8 cellular contexts compared by ENCODE assay signal in the genomic region with DNA sequence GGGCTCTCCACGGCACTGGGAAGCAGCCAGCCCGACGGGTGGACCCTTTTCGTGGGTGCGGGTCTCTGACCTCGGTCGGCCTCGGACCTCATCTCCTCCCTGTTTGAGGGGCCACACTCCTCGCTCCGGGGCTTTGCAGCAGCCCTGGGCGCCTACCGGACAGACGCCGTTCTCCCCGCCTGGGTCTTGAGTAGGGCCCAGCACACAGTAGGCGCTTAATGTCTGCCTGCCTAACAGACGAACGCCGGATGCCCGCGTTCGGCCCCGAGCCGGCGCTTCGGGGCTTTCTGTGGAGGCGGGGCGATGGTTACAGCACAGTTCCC. TPM values are rescaled to one million over a fixed set of nuclear protein-coding genes. Genes with fewer than 3 reads are reported as not detected.
DNase-seq lines count a peak whose midpoint lies in the region; ATAC-seq and TF ChIP-seq lines count a peak whose summit lies in the region.

No MANE protein-coding gene starts in this region.

- H3K4me3 Mint-ChIP-seq in activated CD8-positive, alpha-beta T cell treated with anti-CD3 and anti-CD28 coated beads, Interleukin-2, amount 10 ng/mL, durations not matched to agents 7 days and 5 days, result peak overlapping the region; percentile 93

- no peaks in the 10 kb centered on the region for H3K27me3 ChIP-seq in HAP-1 (ENCODE audit: low read depth)
- no peaks in the 10 kb centered on the region for H3K27me3 ChIP-seq in stomach smooth muscle (ENCODE audit: control insufficient read depth in 1 of 2, insufficient read depth in 2 of 2, low read length in 2 of 2)

- peak; percentile 21 for ATAC-seq in activated CD8-positive, alpha-beta T cell treated with anti-CD3 and anti-CD28 coated beads, Interleukin-2, amount 10 ng/mL, durations not matched to agents 7 days and 5 days
- ATAC-seq in HG03460 (IDR thresholded peaks at IDR 0.05; ENCODE audit: unreplicated experiment) (no peak), GM18861 (IDR thresholded peaks at IDR 0.05; ENCODE audit: unreplicated experiment) (no peak)

- H3K9ac ChIP-seq in stomach smooth muscle (ENCODE audit: low read length in 2 of 2), result peak overlapping the region; percentile 91 to 93

- TF ChIP-seq CTCF in AG04449 (IDR thresholded peaks at IDR 0.05; ENCODE audit: insufficient read depth, low read length, missing control alignments), result no peak

- H3K4me3 ChIP-seq in AG04449 (ENCODE audit: low read depth, low read length) (peak overlapping the region; percentile 92), HAP-1 (peak overlapping the region; percentile 97), iPS-11a (ENCODE audit: low read depth, low read length) (peak overlapping the region; percentile 96), stomach smooth muscle (ENCODE audit: low read length in 2 of 2) (peak overlapping the region; percentile 80 to 97)

- H3K9me3 ChIP-seq in HAP-1 (no peaks in the 10 kb centered on the region; the same call in 1 of the 2 replicates), stomach smooth muscle (ENCODE audit: control insufficient read depth in 2 of 2, low read length in 2 of 2) (no peaks in the 10 kb centered on the region)

- in situ Hi-C loops in HAP-1 (cut with MboI; ENCODE audit: low sequenced_read_pairs), result loop anchor here (25.0 kb wide), 1 partner anchor 457 kb away; the partner anchor contains the start of gene SLC2A6

- H3K27me3 Mint-ChIP-seq in activated CD8-positive, alpha-beta T cell treated with anti-CD3 and anti-CD28 coated beads, Interleukin-2, amount 10 ng/mL, durations not matched to agents 7 days and 5 days (ENCODE audit: low read depth), result no peaks in the 10 kb centered on the region

- peaks cover 34% of the 10 kb centered on the region for H3K4me1 Mint-ChIP-seq in activated CD8-positive, alpha-beta T cell treated with anti-CD3 and anti-CD28 coated beads, Interleukin-2, amount 10 ng/mL, durations not matched to agents 7 days and 5 days (ENCODE audit: low read depth)

- CTCF ChIA-PET in AG04449 (lab: Yijun Ruan, JAX), result interaction anchor here (0.8 to 15.5 kb wide), 5 partner anchors 6 to 116 kb away, joined by 3 to 148 read pairs (median 51); no protein-coding TSS in a partner anchor
- CTCF ChIA-PET in activated CD8-positive, alpha-beta T cell treated with anti-CD3 and anti-CD28 coated beads, Interleukin-2, amount 10 ng/mL, durations not matched to agents 7 days and 5 days (lab: Charles Lee), result interaction anchor here (0.8 to 5.1 kb wide), 11 partner anchors 7 to 156 kb away, joined by 3 to 73 read pairs (median 3); no protein-coding TSS in a partner anchor

- peaks cover 4% of the 10 kb centered on the region for H3K4me1 ChIP-seq in HAP-1
- H3K4me1 ChIP-seq in stomach smooth muscle (ENCODE audit: control insufficient read depth, insufficient read depth, low read length), result peaks cover 35% of the 10 kb centered on the region

- peaks cover 30% of the 10 kb centered on the region for H3K36me3 Mint-ChIP-seq in activated CD8-positive, alpha-beta T cell treated with anti-CD3 and anti-CD28 coated beads, Interleukin-2, amount 10 ng/mL, durations not matched to agents 7 days and 5 days (ENCODE audit: low read depth)

- POLR2A ChIA-PET in AG04449 (lab: Yijun Ruan, JAX), result interaction anchor here (0.8 to 1.6 kb wide), 5 partner anchors 12 to 160 kb away, joined by 3 to 7 read pairs (median 4); no protein-coding TSS in a partner anchor
- POLR2A ChIA-PET in activated CD8-positive, alpha-beta T cell treated with anti-CD3 and anti-CD28 coated beads, Interleukin-2, amount 10 ng/mL, durations not matched to agents 7 days and 5 days (lab: Charles Lee), result interaction anchor here (0.9 to 2.4 kb wide), 19 partner anchors 8 to 120 kb away, joined by 3 to 18 read pairs (median 5); no protein-coding TSS in a partner anchor

- no peaks in the 10 kb centered on the region for H3K9me3 Mint-ChIP-seq in activated CD8-positive, alpha-beta T cell treated with anti-CD3 and anti-CD28 coated beads, Interleukin-2, amount 10 ng/mL, durations not matched to agents 7 days and 5 days (ENCODE audit: insufficient read depth)

- DNase-seq in AG04449 (ENCODE audit: low read depth, low spot score) (no peak), HAP-1 (ENCODE audit: low spot score in 2 of 2) (no peak), SIG-M5 (lab: John Stamatoyannopoulos, UW) (no peak)
- DNase-seq in activated CD8-positive, alpha-beta T cell treated with anti-CD3 and anti-CD28 coated beads, Interleukin-2, amount 10 ng/mL, durations not matched to agents 7 days and 5 days, result no peak

- H3K27ac ChIP-seq in stomach smooth muscle (ENCODE audit: low read length), result peak overlapping the region; percentile 77

- H3K27ac Mint-ChIP-seq in activated CD8-positive, alpha-beta T cell treated with anti-CD3 and anti-CD28 coated beads, Interleukin-2, amount 10 ng/mL, durations not matched to agents 7 days and 5 days, result peak overlapping the region; percentile 93

- H3K36me3 ChIP-seq in HAP-1 (replicated peaks) (peaks cover 22% of the 10 kb centered on the region), stomach smooth muscle (ENCODE audit: control insufficient read depth in 2 of 2, insufficient read depth in 2 of 2, low read length in 2 of 2) (peaks cover 0 to 4% of the 10 kb centered on the region in 2 donors)

RNA-seq across cellular contexts. Expression of gene GTF3C5, which starts 0.8 kb away (rescaled TPM):
- total RNA-seq in activated CD8-positive, alpha-beta T cell treated with anti-CD3 and anti-CD28 coated beads, Interleukin-2, amount 10 ng/mL, durations not matched to agents 7 days and 5 days, result 10 to 100 TPM; 89.3 to 95.7 TPM

RNA-seq across cellular contexts. Expression of gene CEL, which starts 31.8 kb away (rescaled TPM):
- 1 to 10 TPM; 2.4 to 2.8 TPM for total RNA-seq in activated CD8-positive, alpha-beta T cell treated with anti-CD3 and anti-CD28 coated beads, Interleukin-2, amount 10 ng/mL, durations not matched to agents 7 days and 5 days

RNA-seq across cellular contexts. Expression of gene GFI1B, which starts 51.5 kb away (rescaled TPM):
- not detected for total RNA-seq in activated CD8-positive, alpha-beta T cell treated with anti-CD3 and anti-CD28 coated beads, Interleukin-2, amount 10 ng/mL, durations not matched to agents 7 days and 5 days
